ENCODE assay signal across 8 cellular contexts in the genomic region with DNA sequence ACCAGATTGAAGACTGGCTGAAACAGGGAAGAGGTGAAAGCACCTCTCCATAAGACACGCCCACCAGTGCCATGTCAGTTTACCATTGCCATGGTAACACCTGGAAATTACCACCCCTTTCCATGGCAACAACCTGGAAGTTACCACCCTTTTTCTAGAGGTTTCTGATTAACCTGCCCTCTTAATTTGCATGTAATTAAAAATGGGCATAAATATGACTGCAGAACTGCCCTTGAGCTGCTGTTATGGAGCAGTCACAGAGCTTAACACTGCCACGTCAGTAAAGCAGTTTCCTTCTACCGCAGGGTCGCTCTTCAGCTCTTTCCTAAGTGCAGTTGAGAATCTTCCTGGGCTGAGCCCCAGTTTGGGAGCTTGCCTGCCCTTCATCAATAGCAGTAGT. TPM values are rescaled to one million over a fixed set of nuclear protein-coding genes. Genes with fewer than 3 reads are reported as not detected.
A peak's percentile ranks its signal among the peaks of the same experiment; 100 is the strongest.
DNase-seq lines count a peak whose midpoint lies in the region; ATAC-seq and TF ChIP-seq lines count a peak whose summit lies in the region.

No MANE protein-coding gene starts in this region.

- DNase-seq in breast epithelium (ENCODE audit: low spot score in 2 of 2) (no peak), mammary epithelial cell (no peak), memory B cell (ENCODE audit: low spot score in 2 of 2) (peak; percentile 41 to 71), tibial nerve (ENCODE audit: low spot score in 2 of 2) (no peak), NCI-H1092 (lab: John Stamatoyannopoulos, UW) (no peak), cerebellar cortex (ENCODE audit: low spot score) (no peak)
- no peak for DNase-seq in activated T-cell treated with anti-CD3 and anti-CD28 coated beads, Interleukin-2, amount 50 U/mL, for 24 hours

- TF ChIP-seq CTCF in breast epithelium (IDR thresholded peaks at IDR 0.05) (no peak), mammary epithelial cell (conservative IDR thresholded peaks at IDR 0.05 in 1 of 2, IDR thresholded peaks at IDR 0.05 in 1 of 2; ENCODE audit: extremely low read depth in 1 of 2, insufficient read depth in 1 of 2, low read depth in 1 of 2, low read length in 2 of 2) (no peak), tibial nerve (IDR thresholded peaks at IDR 0.05) (no peak)

- H3K27me3 ChIP-seq in breast epithelium, result no peaks in the 10 kb centered on the region
- no peaks in the 10 kb centered on the region for H3K27me3 ChIP-seq in mammary epithelial cell (ENCODE audit: insufficient read depth, low read length)
- H3K27me3 ChIP-seq in tibial nerve, result no peaks in the 10 kb centered on the region

- H3K27ac ChIP-seq in breast epithelium, result peak overlapping the region; percentile 17 to 40
- H3K27ac ChIP-seq in mammary epithelial cell (ENCODE audit: insufficient read depth, low read depth, low read length), result no peak overlapping the region
- no peak overlapping the region for H3K27ac ChIP-seq in tibial nerve

- H3K4me1 ChIP-seq in breast epithelium, result peaks cover 0 to 19% of the 10 kb centered on the region in 2 donors
- peaks cover 21% of the 10 kb centered on the region for H3K4me1 ChIP-seq in mammary epithelial cell (ENCODE audit: insufficient read depth, low read length)
- peaks cover 0 to 22% (median 4%) of the 10 kb centered on the region in 4 donors for H3K4me1 ChIP-seq in tibial nerve

- CTCF ChIA-PET in mammary epithelial cell (lab: Charles Lee; ENCODE audit: low non-redundant PET), result no interaction called here

- WGBS in mammary epithelial cell (ENCODE audit: low coverage, missing lambda C conversion rate), result 98% methylated on average over 4 of the region's 4 CpGs
- WGBS in tibial nerve, 2 donors, result 78 to 89% methylated on average over 4 of the region's 4 CpGs

- peak overlapping the region; percentile 97 for H3K27ac Mint-ChIP-seq in activated T-cell treated with anti-CD3 and anti-CD28 coated beads, Interleukin-2, amount 50 U/mL, for 24 hours
- H3K27ac Mint-ChIP-seq in memory B cell, result peak overlapping the region; percentile 94

- peaks cover 90% of the 10 kb centered on the region for H3K4me1 Mint-ChIP-seq in activated T-cell treated with anti-CD3 and anti-CD28 coated beads, Interleukin-2, amount 50 U/mL, for 24 hours (ENCODE audit: low read depth)
- peaks cover 53% of the 10 kb centered on the region for H3K4me1 Mint-ChIP-seq in memory B cell

- H3K4me3 ChIP-seq in breast epithelium (no peak overlapping the region), mammary epithelial cell (replicated peaks in 1 of 3; ENCODE audit: insufficient read depth in 1 of 3, low read depth in 2 of 3, low read length in 3 of 3) (no peak overlapping the region), tibial nerve (no peak overlapping the region)

- no peak overlapping the region for H2AFZ ChIP-seq in mammary epithelial cell (ENCODE audit: low read depth, low read length)

- BruUV-seq in mammary epithelial cell (replicated peaks; lab: Mats Ljungman, UMichigan), result no TSS peak

- H3K36me3 ChIP-seq in breast epithelium, result no peaks in the 10 kb centered on the region
- H3K36me3 ChIP-seq in mammary epithelial cell (ENCODE audit: insufficient read depth, low read length), result no peaks in the 10 kb centered on the region
- no peaks in the 10 kb centered on the region for H3K36me3 ChIP-seq in tibial nerve

- peak; percentile 29 for ATAC-seq in HG03095 (IDR thresholded peaks at IDR 0.05; ENCODE audit: unreplicated experiment)
- ATAC-seq in memory B cell (ENCODE audit: low read depth), result peak; percentile 79

- peaks cover 10% of the 10 kb centered on the region for H3K36me3 Mint-ChIP-seq in activated T-cell treated with anti-CD3 and anti-CD28 coated beads, Interleukin-2, amount 50 U/mL, for 24 hours (ENCODE audit: low read depth)
- H3K36me3 Mint-ChIP-seq in memory B cell, result peaks cover 10% of the 10 kb centered on the region

- no peaks in the 10 kb centered on the region for H3K9me3 ChIP-seq in breast epithelium
- H3K9me3 ChIP-seq in mammary epithelial cell (replicated peaks; ENCODE audit: insufficient read depth, low read length), result no peaks in the 10 kb centered on the region
- H3K9me3 ChIP-seq in tibial nerve, result no peaks in the 10 kb centered on the region

- TF ChIP-seq EP300 in tibial nerve (IDR thresholded peaks at IDR 0.05), result no peak

- TF ChIP-seq POLR2A in breast epithelium (IDR thresholded peaks at IDR 0.05) (no peak), tibial nerve (IDR thresholded peaks at IDR 0.05) (no peak)

- in situ Hi-C loops in mammary epithelial cell (cut with MboI; ENCODE audit: low sequenced_read_pairs in 2 of 2), result no loop called here

- H3K4me3 Mint-ChIP-seq in activated T-cell treated with anti-CD3 and anti-CD28 coated beads, Interleukin-2, amount 50 U/mL, for 24 hours, result peak overlapping the region; percentile 38
- peak overlapping the region; percentile 65 for H3K4me3 Mint-ChIP-seq in memory B cell

- no peaks in the 10 kb centered on the region for H3K27me3 Mint-ChIP-seq in activated T-cell treated with anti-CD3 and anti-CD28 coated beads, Interleukin-2, amount 50 U/mL, for 24 hours
- no peaks in the 10 kb centered on the region for H3K27me3 Mint-ChIP-seq in memory B cell

- dilution Hi-C loops in mammary epithelial cell (cut with HindIII; ENCODE audit: low sequenced_read_pairs), result no loop called here

- H4K20me1 ChIP-seq in mammary epithelial cell (ENCODE audit: insufficient read depth, low read length), result no peaks in the 10 kb centered on the region

- intact Hi-C loops in breast epithelium (cut with DNase I; ENCODE audit: low total_unique reads) (no loop called here), mammary epithelial cell (cut with micrococcal nuclease) (no loop called here)

- H3K9ac ChIP-seq in mammary epithelial cell (ENCODE audit: insufficient read depth, low read length), result no peak overlapping the region

- no peaks in the 10 kb centered on the region for H3K9me3 Mint-ChIP-seq in activated T-cell treated with anti-CD3 and anti-CD28 coated beads, Interleukin-2, amount 50 U/mL, for 24 hours
- H3K9me3 Mint-ChIP-seq in memory B cell, result no peaks in the 10 kb centered on the region

- H3K79me2 ChIP-seq in mammary epithelial cell (ENCODE audit: insufficient read depth, low read length), result peaks cover 76% of the 10 kb centered on the region

- H3K4me2 ChIP-seq in mammary epithelial cell (ENCODE audit: insufficient read depth, low read depth, low read length), result no peak overlapping the region

RNA-seq across cellular contexts. Expression of a gene that starts 55.2 kb away (rescaled TPM):
- total RNA-seq in breast epithelium, result 10 to 100 TPM; 23.4 to 28.4 (median 24.6) TPM
- total RNA-seq in mammary epithelial cell, result 10 to 100 TPM; 23.0 to 24.3 TPM
- polyA plus RNA-seq in mammary epithelial cell, result 14.0 TPM
- polyA minus RNA-seq in mammary epithelial cell, result 10.4 TPM
- total RNA-seq in tibial nerve, result 10 to 100 TPM; 14.7 to 18.3 (median 16.7) TPM

Comparison
In these comparisons a context has a peak if more than half of its experiments do, and no peak if none do; other contexts are left out.
1. H3K27ac ChIP-seq: peak in breast epithelium (2 of 2); none in mammary epithelial cell (single experiment) and tibial nerve (0 of 4).
2. DNase-seq: peak in memory B cell (2 of 2); none in breast epithelium (0 of 2), mammary epithelial cell (single experiment), activated T-cell treated with anti-CD3 and anti-CD28 coated beads, Interleukin-2, amount 50 U/mL, for 24 hours (single experiment), tibial nerve (0 of 2), NCI-H1092 (single experiment) and cerebellar cortex (single experiment).